12 cellular contexts compared by ENCODE assay signal in genomic region chr14:24032727-24033418, GRCh38. TPM values are rescaled to one million over a fixed set of nuclear protein-coding genes. Genes with fewer than 3 reads are reported as not detected.
DNase-seq lines count a peak whose midpoint lies in the region; ATAC-seq and TF ChIP-seq lines count a peak whose summit lies in the region.
"Had no signal": no experiment of that assay in that cellular context is flagged by ENCODE, and none has a peak within 500 bp of the region (broad histone marks: within the 10 kb centered on the region; RNA-seq: fewer than 3 reads in every experiment).

No MANE protein-coding gene starts in this region.

- no peak overlapping the region for H3K9ac ChIP-seq in mammary epithelial cell (ENCODE audit: insufficient read depth, low read length)
- H3K9ac ChIP-seq in mesenchymal stem cell (ENCODE audit: low read length) = no peak overlapping the region
- no peak overlapping the region for H3K9ac ChIP-seq in SK-N-SH

- H2BK120ac ChIP-seq in mesenchymal stem cell (ENCODE audit: low read depth, low read length) = no peak overlapping the region

- intact Hi-C loops in mammary epithelial cell (cut with micrococcal nuclease) = loop anchor here (5.0 to 10.0 kb wide), 2 partner anchors 46 to 338 kb away; partner anchors contain the start of gene DHRS4L2

- POLR2A ChIA-PET in BJ (lab: Charles Lee) = no interaction called here
- POLR2A ChIA-PET in SK-N-SH (lab: Yijun Ruan, JAX) = no interaction called here

- H3K4me2 ChIP-seq in mammary epithelial cell (ENCODE audit: insufficient read depth, low read depth, low read length) (no peak overlapping the region), mesenchymal stem cell (ENCODE audit: low read length, poor library complexity, severe bottlenecking) (no peak overlapping the region), SK-N-SH (no peak overlapping the region)

- H2AFZ ChIP-seq in mammary epithelial cell (ENCODE audit: low read depth, low read length) = no peak overlapping the region
- H2AFZ ChIP-seq in mesenchymal stem cell (ENCODE audit: low read depth, low read length) = no peak overlapping the region
- no peak overlapping the region for H2AFZ ChIP-seq in SK-N-SH (ENCODE audit: low read depth)

- ATAC-seq in HG03432 (IDR thresholded peaks at IDR 0.05; ENCODE audit: unreplicated experiment) = no peak

- no peak for TF ChIP-seq EP300 in SK-N-SH (IDR thresholded peaks at IDR 0.05; ENCODE audit: borderline replicate concordance in 1 of 2, low read depth in 1 of 2, low read length in 1 of 2)

- peaks cover 11% of the 10 kb centered on the region for H3K9me3 ChIP-seq in mammary epithelial cell (replicated peaks; ENCODE audit: insufficient read depth, low read length)
- H3K9me3 ChIP-seq in mesenchymal stem cell (ENCODE audit: control insufficient read depth, low read length) = peaks cover 3% of the 10 kb centered on the region
- H3K9me3 ChIP-seq in BE2C = no peaks in the 10 kb centered on the region; the same call in 1 of the 2 replicates
- no peaks in the 10 kb centered on the region for H3K9me3 ChIP-seq in SK-N-SH

- H4K91ac ChIP-seq in mesenchymal stem cell (ENCODE audit: low read length) = no peak overlapping the region

- no TSS peak for BruUV-seq in mammary epithelial cell (replicated peaks; lab: Mats Ljungman, UMichigan)

- H4K20me1 ChIP-seq in mammary epithelial cell (ENCODE audit: insufficient read depth, low read length) = no peaks in the 10 kb centered on the region
- H4K20me1 ChIP-seq in SK-N-SH (ENCODE audit: insufficient read depth) = no peaks in the 10 kb centered on the region

- H2BK5ac ChIP-seq in mesenchymal stem cell (ENCODE audit: low read depth, low read length, poor library complexity, severe bottlenecking) = no peak overlapping the region

- WGBS in mammary epithelial cell (ENCODE audit: low coverage, missing lambda C conversion rate) = 39% methylated on average over 2 of the region's 2 CpGs
- WGBS in mesenchymal stem cell = 84% methylated on average over 2 of the region's 2 CpGs
- WGBS in SK-N-SH (ENCODE audit: low lambda C conversion rate) = 20% methylated on average over 2 of the region's 2 CpGs

- no peak for TF ChIP-seq RAD21 in SK-N-SH (IDR thresholded peaks at IDR 0.05; ENCODE audit: low read length)

- H3K4me3 ChIP-seq in BJ (ENCODE audit: low read depth, low read length) = no peak overlapping the region
- H3K4me3 ChIP-seq in mammary epithelial cell (replicated peaks in 1 of 3; ENCODE audit: insufficient read depth in 1 of 3, low read depth in 2 of 3, low read length in 3 of 3) = no peak overlapping the region
- H3K4me3 ChIP-seq in mesenchymal stem cell (ENCODE audit: insufficient read depth in 1 of 2, low read depth in 1 of 2, low read length in 2 of 2) = no peak overlapping the region
- H3K4me3 ChIP-seq in BE2C (ENCODE audit: low read depth, low read length) = no peak overlapping the region
- H3K4me3 ChIP-seq in SK-N-SH (ENCODE audit: low read depth in 2 of 2, low read length in 1 of 2) = no peak overlapping the region

- CTCF ChIA-PET in BJ (lab: Yijun Ruan, JAX) (no interaction called here), mammary epithelial cell (lab: Charles Lee; ENCODE audit: low non-redundant PET) (interaction anchor here (0.6 kb wide), 1 partner anchor 19 kb away, joined by 3 read pairs; no protein-coding TSS in a partner anchor), SK-N-SH (lab: Yijun Ruan, JAX) (interaction anchor here (1.4 kb wide), 1 partner anchor 76 kb away, joined by 4 read pairs; no protein-coding TSS in a partner anchor)

- no peaks in the 10 kb centered on the region for H3K79me2 ChIP-seq in mammary epithelial cell (ENCODE audit: insufficient read depth, low read length)
- H3K79me2 ChIP-seq in SK-N-SH (ENCODE audit: insufficient read depth) = no peaks in the 10 kb centered on the region

- H3F3A ChIP-seq in SK-N-SH (replicated peaks; ENCODE audit: insufficient read depth) = peaks cover 6% of the 10 kb centered on the region

- no peak overlapping the region for H4K8ac ChIP-seq in mesenchymal stem cell (ENCODE audit: low read length)

- H3K4ac ChIP-seq in mesenchymal stem cell (ENCODE audit: low read depth in 1 of 2, low read length in 2 of 2) = no peak overlapping the region

- H2BK15ac ChIP-seq in mesenchymal stem cell (ENCODE audit: low read depth, poor library complexity, severe bottlenecking) = no peak overlapping the region

- no peak overlapping the region for H2AK5ac ChIP-seq in mesenchymal stem cell (ENCODE audit: low read length, severe bottlenecking)

- H3K4me1 ChIP-seq in mammary epithelial cell (ENCODE audit: insufficient read depth, low read length) = no peaks in the 10 kb centered on the region
- no peaks in the 10 kb centered on the region for H3K4me1 ChIP-seq in mesenchymal stem cell (ENCODE audit: control insufficient read depth, insufficient read depth, low read depth, low read length)
- no peaks in the 10 kb centered on the region for H3K4me1 ChIP-seq in BE2C
- peaks cover 0 to 5% of the 10 kb centered on the region in 2 experiments; a peak in 1 of 4 replicates for H3K4me1 ChIP-seq in SK-N-SH (ENCODE audit: control insufficient read depth in 1 of 2, insufficient read depth in 2 of 2, low read depth in 1 of 2, low read length in 1 of 2)

- TF ChIP-seq CTCF in BJ (IDR thresholded peaks at IDR 0.05; ENCODE audit: insufficient read depth, low read depth, low read length) (no peak), mammary epithelial cell (conservative IDR thresholded peaks at IDR 0.05 in 1 of 2, IDR thresholded peaks at IDR 0.05 in 1 of 2; ENCODE audit: extremely low read depth in 1 of 2, insufficient read depth in 1 of 2, low read depth in 1 of 2, low read length in 2 of 2) (no peak), BE2C (IDR thresholded peaks at IDR 0.05; ENCODE audit: low read depth, low read length) (no peak), SK-N-SH (IDR thresholded peaks at IDR 0.05) (no peak)

- DNase-seq in BJ (ENCODE audit: low read depth) (peak; percentile 19), M059J (ENCODE audit: low read depth) (peak; percentile 63), mammary epithelial cell (peak; percentile 91), mesenchymal stem cell (peak; percentile 61), NCI-H2196 treated with DMSO at 0.1 percent for 48 hours (lab: John Stamatoyannopoulos, UW; ENCODE audit: unreplicated experiment) (no peak), BE2C (no peak), SK-N-SH (no peak)
- DNase-seq: NCI-H1092; NK-92 treated with Interleukin-12 subunit alpha and Interleukin-12 subunit beta, amount 100 ng/mL, for 24 hours; stimulated activated CD4-positive, alpha-beta T cell treated with anti-CD3 and anti-CD28 coated beads, Interleukin-15, amount 100 ng/mL, for 24 hours; T1000 had no signal

- H3K27ac ChIP-seq in mammary epithelial cell (ENCODE audit: insufficient read depth, low read depth, low read length) (no peak overlapping the region), mesenchymal stem cell (ENCODE audit: low read length, poor library complexity, severe bottlenecking) (no peak overlapping the region), SK-N-SH (ENCODE audit: low read depth in 2 of 2, low read length in 1 of 2) (no peak overlapping the region)

- H2BK12ac ChIP-seq in mesenchymal stem cell (ENCODE audit: low read length in 2 of 2) = no peak overlapping the region

- no peak overlapping the region for H3K23ac ChIP-seq in mesenchymal stem cell (ENCODE audit: low read length in 2 of 2)

- H3K14ac ChIP-seq in mesenchymal stem cell (ENCODE audit: low read length in 2 of 2) = no peak overlapping the region

- no peaks in the 10 kb centered on the region for H3K27me3 ChIP-seq in BJ (ENCODE audit: control insufficient read depth, insufficient read depth, low read length)
- no peaks in the 10 kb centered on the region for H3K27me3 ChIP-seq in mammary epithelial cell (ENCODE audit: insufficient read depth, low read length)
- no peaks in the 10 kb centered on the region for H3K27me3 ChIP-seq in mesenchymal stem cell (ENCODE audit: control insufficient read depth in 1 of 2, insufficient read depth in 1 of 2, low read length in 2 of 2)
- no peaks in the 10 kb centered on the region for H3K27me3 ChIP-seq in BE2C
- H3K27me3 ChIP-seq in SK-N-SH (ENCODE audit: insufficient read depth) = no peaks in the 10 kb centered on the region

- no peaks in the 10 kb centered on the region for H3K9me2 ChIP-seq in SK-N-SH

- in situ Hi-C loops in mammary epithelial cell (cut with MboI; ENCODE audit: low sequenced_read_pairs in 2 of 2) = no loop called here

- dilution Hi-C loops in mammary epithelial cell (cut with HindIII; ENCODE audit: low sequenced_read_pairs) = no loop called here

- H3K18ac ChIP-seq in mesenchymal stem cell (ENCODE audit: low read depth in 1 of 2, low read length in 2 of 2) = no peak overlapping the region

- H3K36me3 ChIP-seq in BJ (ENCODE audit: control insufficient read depth, insufficient read depth, low read length) = no peaks in the 10 kb centered on the region
- H3K36me3 ChIP-seq in mammary epithelial cell (ENCODE audit: insufficient read depth, low read length) = no peaks in the 10 kb centered on the region
- H3K36me3 ChIP-seq in mesenchymal stem cell (ENCODE audit: control insufficient read depth in 1 of 2, insufficient read depth in 2 of 2, low read depth in 1 of 2, low read length in 2 of 2) = no peaks in the 10 kb centered on the region
- H3K36me3 ChIP-seq in BE2C = no peaks in the 10 kb centered on the region
- no peaks in the 10 kb centered on the region for H3K36me3 ChIP-seq in SK-N-SH (replicated peaks in 1 of 2; ENCODE audit: control insufficient read depth in 1 of 2, insufficient read depth in 2 of 2, low read length in 1 of 2)

- no peaks in the 10 kb centered on the region for H3K79me1 ChIP-seq in mesenchymal stem cell (replicated peaks; ENCODE audit: low read length, poor library complexity, severe bottlenecking)

RNA-seq across cellular contexts. Expression of gene CARMIL3, which starts 18.9 kb away (rescaled TPM):
- 0.02 and 0.04 TPM in 2 replicates for polyA plus RNA-seq in BJ (2011; rRNA removed)
- 0.05 TPM in 2 replicates for polyA minus RNA-seq in BJ (2011; rRNA and poly(A)+ RNA removed)
- not detected in 2 replicates for total RNA-seq in M059J (2014; rRNA removed; shearing (Covaris generic))
- total RNA-seq in mammary epithelial cell = under 1 TPM; 0.17 to 0.31 TPM
- 0.01 TPM for polyA plus RNA-seq in mammary epithelial cell
- polyA minus RNA-seq in mammary epithelial cell = not detected
- 0.04 TPM for polyA plus RNA-seq in mesenchymal stem cell (2013, experiment 1 of 2)
- polyA plus RNA-seq in mesenchymal stem cell (2013, experiment 2 of 2) = 0.01 TPM
- polyA plus RNA-seq in BE2C (2012; ENCODE audit: insufficient read depth, insufficient read length, low read depth) = 19.2 TPM
- polyA plus RNA-seq in SK-N-SH (2012; rRNA removed) = 0.32 and 0.43 TPM in 2 replicates
- polyA plus RNA-seq in SK-N-SH (2012; cell fraction: cytosol; rRNA removed) = 0.06 and 0.30 TPM in 2 replicates
- 2.4 and 2.8 TPM in 2 replicates for polyA plus RNA-seq in SK-N-SH (2012; cell fraction: nucleus; rRNA removed)

RNA-seq across cellular contexts. Expression of gene CPNE6, which starts 38.5 kb away (rescaled TPM):
- polyA plus RNA-seq in BJ (2011; rRNA removed) (not detected in 2 replicates), mammary epithelial cell (not detected), SK-N-SH (2012; rRNA removed) (not detected in 2 replicates)
- not detected in 2 replicates for polyA minus RNA-seq in BJ (2011; rRNA and poly(A)+ RNA removed)
- not detected in 2 replicates for total RNA-seq in M059J (2014; rRNA removed; shearing (Covaris generic))
- not detected for total RNA-seq in mammary epithelial cell
- not detected for polyA minus RNA-seq in mammary epithelial cell
- not detected for polyA plus RNA-seq in mesenchymal stem cell (2013, experiment 1 of 2)
- polyA plus RNA-seq in mesenchymal stem cell (2013, experiment 2 of 2) = not detected
- not detected for polyA plus RNA-seq in BE2C (2012; ENCODE audit: insufficient read depth, insufficient read length, low read depth)
- polyA plus RNA-seq in SK-N-SH (2012; cell fraction: cytosol; rRNA removed) = not detected in 2 replicates
- not detected in 2 replicates for polyA plus RNA-seq in SK-N-SH (2012; cell fraction: nucleus; rRNA removed)

RNA-seq across cellular contexts. Expression of gene DHRS4L2, which starts 44.1 kb away (rescaled TPM):
- polyA plus RNA-seq in BJ (2011; rRNA removed) (12.5 and 15.0 TPM in 2 replicates), mammary epithelial cell (15.7 TPM), SK-N-SH (2012; rRNA removed) (12.1 and 14.6 TPM in 2 replicates)
- 8.5 and 10.0 TPM in 2 replicates for polyA minus RNA-seq in BJ (2011; rRNA and poly(A)+ RNA removed)
- 15.1 and 20.2 TPM in 2 replicates for total RNA-seq in M059J (2014; rRNA removed; shearing (Covaris generic))
- total RNA-seq in mammary epithelial cell = 10 to 100 TPM in 1 of 2 donors, 1 to 10 TPM in 1; 9.3 to 25.0 TPM
- polyA minus RNA-seq in mammary epithelial cell = 40.3 TPM
- 33.0 TPM for polyA plus RNA-seq in mesenchymal stem cell (2013, experiment 1 of 2)
- 34.1 TPM for polyA plus RNA-seq in mesenchymal stem cell (2013, experiment 2 of 2)
- polyA plus RNA-seq in BE2C (2012; ENCODE audit: insufficient read depth, insufficient read length, low read depth) = 10.7 TPM
- polyA plus RNA-seq in SK-N-SH (2012; cell fraction: cytosol; rRNA removed) = 11.7 and 12.5 TPM in 2 replicates
- 11.5 and 18.5 TPM in 2 replicates for polyA plus RNA-seq in SK-N-SH (2012; cell fraction: nucleus; rRNA removed)

Comparison
In these comparisons a context has a peak if more than half of its experiments do, and no peak if none do; other contexts are left out.
1. DNase-seq: peak in BJ (single experiment), M059J (single experiment), mammary epithelial cell (single experiment) and mesenchymal stem cell (single experiment); none in NCI-H2196 treated with DMSO at 0.1 percent for 48 hours (single experiment), BE2C (single experiment) and SK-N-SH (single experiment).